ENCODE assay signal across 8 cellular contexts in the genomic region with DNA sequence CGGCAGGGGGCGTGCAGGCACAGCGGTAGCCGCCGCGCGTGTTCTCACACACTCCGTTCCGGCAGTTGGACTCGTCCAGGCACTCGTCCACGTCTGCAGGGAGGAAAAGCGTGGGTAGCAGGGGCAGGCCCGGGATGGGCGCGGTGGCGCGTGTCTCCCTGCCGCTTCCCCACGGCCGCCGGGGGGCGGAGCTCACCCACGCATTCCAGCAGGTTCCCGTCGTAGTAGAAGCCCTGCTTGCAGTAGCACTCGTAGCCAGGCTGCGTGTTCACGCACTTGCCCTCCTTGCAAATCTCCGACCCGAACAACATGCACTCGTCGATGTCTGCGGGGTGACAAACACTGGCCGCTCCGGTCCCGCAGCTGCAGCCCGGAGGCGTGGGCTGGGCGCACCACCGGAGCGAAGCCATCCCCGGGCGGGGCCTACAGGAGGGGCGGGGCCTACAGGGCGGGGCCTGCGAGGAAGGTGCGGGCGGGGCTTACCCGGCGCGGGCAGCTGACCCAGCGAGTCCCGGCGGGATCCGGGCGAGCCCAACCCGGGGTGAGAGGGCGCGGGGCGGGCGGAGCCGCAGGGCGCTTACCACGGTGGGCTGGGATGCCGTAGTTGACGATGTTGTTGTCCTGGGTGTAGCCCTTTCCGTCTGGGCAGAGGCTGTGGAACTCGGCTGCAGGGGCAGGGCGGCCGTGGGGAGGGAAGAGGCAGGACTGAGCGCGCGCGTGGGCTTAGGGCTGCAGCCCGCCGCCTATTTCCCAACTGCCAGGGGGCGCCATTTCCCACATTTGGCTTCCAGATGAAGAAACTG. TPM values are rescaled to one million over a fixed set of nuclear protein-coding genes. Genes with fewer than 3 reads are reported as not detected.
DNase-seq lines count a peak whose midpoint lies in the region; ATAC-seq and TF ChIP-seq lines count a peak whose summit lies in the region.

No MANE protein-coding gene starts in this region.

- peaks cover 7 to 59% (median 42%) of the 10 kb centered on the region in 6 donors for H3K4me1 ChIP-seq in spleen

- ATAC-seq in HG02678 (IDR thresholded peaks at IDR 0.05; ENCODE audit: unreplicated experiment), result peak; percentile 67

- peak; percentile 29 for DNase-seq in DMS79 treated with DMSO at 0.1 percent for 48 hours (lab: John Stamatoyannopoulos, UW)
- DNase-seq in DMS79 (lab: John Stamatoyannopoulos, UW), result no peak
- peak; percentile 80 for DNase-seq in NCI-H128 (lab: John Stamatoyannopoulos, UW; ENCODE audit: unreplicated experiment)
- peak; percentile 97 to 100 for DNase-seq in T47D (ENCODE audit: low read depth in 1 of 2, low spot score in 1 of 2)
- peak; percentile 98 for DNase-seq in iPS-NIHi7 (ENCODE audit: extremely low spot score)
- DNase-seq in spleen, result peak; percentile 99

- no peaks in the 10 kb centered on the region for H3K27me3 ChIP-seq in spleen (replicated peaks in 1 of 7)

- H3K27ac ChIP-seq in VCaP, result peak overlapping the region; percentile 98
- H3K27ac ChIP-seq in spleen, result peak overlapping the region; percentile 79 to 96 (median 90)

- peaks cover 0 to 42% (median 30%) of the 10 kb centered on the region in 6 donors for H3K36me3 ChIP-seq in spleen

- intact Hi-C loops in spleen (cut with DNase I; ENCODE audit: low total_unique reads), result loop anchor here (5.0 kb wide), 1 partner anchor 47 kb away; no protein-coding TSS in a partner anchor

- WGBS in spleen, 5 donors, result 0 to 1% (median 0%) methylated on average over 20 to 78 of the region's 78 CpGs

- TF ChIP-seq CTCF in VCaP (conservative IDR thresholded peaks at IDR 0.05) (peak; percentile 99), spleen (IDR thresholded peaks at IDR 0.05 in 8 of 11, conservative IDR thresholded peaks at IDR 0.05 in 3 of 11) (peak; percentile 82 to 96 (median 90))

- in situ Hi-C loops in T47D (cut with HindIII; ENCODE audit: low pct_unique_long_range_greater_than_20kb, low sequenced_read_pairs), result no loop called here

- TF ChIP-seq POLR2A in spleen (IDR thresholded peaks at IDR 0.05), result no peak

- H3K9me3 ChIP-seq in spleen, result no peaks in the 10 kb centered on the region

- H3K4me3 ChIP-seq in spleen, result peak overlapping the region; percentile 63 to 98 (median 82)

RNA-seq across cellular contexts. Expression of gene SCYL1, which starts 15.6 kb away (rescaled TPM):
- total RNA-seq in spleen, result 100 to 1,000 TPM in 2 of 7 donors, 10 to 100 TPM in 5; 64.7 to 125 (median 77.4) TPM
- polyA plus RNA-seq in spleen, result 10 to 100 TPM; 52.4 to 70.6 (median 60.7) TPM

RNA-seq across cellular contexts. Expression of gene LTBP3, which starts 17.7 kb away (rescaled TPM):
- total RNA-seq in spleen, result 100 to 1,000 TPM in 2 of 7 donors, 10 to 100 TPM in 5; 81.6 to 137 (median 95.8) TPM
- polyA plus RNA-seq in spleen, result 10 to 100 TPM; 20.6 to 57.0 (median 27.6) TPM

RNA-seq across cellular contexts. Expression of gene ZNRD2, which starts 29.8 kb away (rescaled TPM):
- total RNA-seq in spleen, result 10 to 100 TPM; 20.9 to 68.8 (median 34.4) TPM
- polyA plus RNA-seq in spleen, result 10 to 100 TPM; 32.6 to 49.5 (median 42.5) TPM

RNA-seq across cellular contexts. Expression of gene FAM89B, which starts 31.8 kb away (rescaled TPM):
- 10 to 100 TPM; 34.5 to 59.0 (median 48.4) TPM for total RNA-seq in spleen
- 10 to 100 TPM; 43.0 to 66.1 (median 50.1) TPM for polyA plus RNA-seq in spleen

RNA-seq across cellular contexts. Expression of gene EHBP1L1, which starts 35.4 kb away (rescaled TPM):
- total RNA-seq in spleen, result 100 to 1,000 TPM; 151 to 365 (median 242) TPM
- 100 to 1,000 TPM in 2 of 3 donors, 10 to 100 TPM in 1; 44.3 to 174 (median 116) TPM for polyA plus RNA-seq in spleen
